11 cellular contexts compared by ENCODE assay signal in the genomic region with DNA sequence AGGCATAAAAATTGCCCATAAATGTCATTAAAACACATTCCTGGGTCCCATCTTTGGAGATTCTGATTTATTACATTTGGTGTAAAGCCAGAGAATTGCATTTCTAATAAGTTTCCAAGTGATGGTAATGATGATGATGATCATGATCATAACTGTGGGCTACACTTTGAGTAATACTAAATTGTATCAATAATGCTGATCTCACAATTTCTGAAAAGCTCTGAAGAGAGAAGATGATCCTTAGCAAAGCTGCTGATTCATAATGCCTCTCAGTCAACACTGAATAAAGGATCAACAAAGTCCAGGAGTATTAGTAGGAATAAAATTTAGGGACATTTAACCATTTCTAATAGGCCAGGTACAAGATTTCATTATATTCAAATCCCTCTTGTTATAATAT.
"Had no signal": no experiment of that assay in that cellular context is flagged by ENCODE, and none has a peak within 500 bp of the region (broad histone marks: within the 10 kb centered on the region; RNA-seq: fewer than 3 reads in every experiment).

No MANE protein-coding gene starts in this region.

- H3K9me3 Mint-ChIP-seq: GM23338, H9 had no signal

- H3K4me1 Mint-ChIP-seq: GM23338 had no signal

- ATAC-seq: GM23338, HCT116 had no signal

- H3K9ac ChIP-seq: GM23248 had no signal

- H3K4me3 ChIP-seq: GM23248, GM23338, HAP-1 had no signal

- H3K4me3 Mint-ChIP-seq: GM23338, H9, HFFc6 had no signal

- H3K36me3 ChIP-seq: HAP-1 had no signal

- H2AFZ ChIP-seq: GM23248, GM23338 had no signal

- H3K27ac ChIP-seq: GM23248 had no signal

- FAIRE-seq: H1, H54 had no signal

- DNase-seq: GM23248, GOT3, H7, H9, HCEC 1CT, HFFc6 had no signal

- H3K27ac Mint-ChIP-seq: GM23338, H9, HFFc6 had no signal

- H3K4me2 ChIP-seq: GM23338 had no signal

- H3K9me3 ChIP-seq: HAP-1 had no signal
